19 cellular contexts compared by ENCODE assay signal in the genomic region with DNA sequence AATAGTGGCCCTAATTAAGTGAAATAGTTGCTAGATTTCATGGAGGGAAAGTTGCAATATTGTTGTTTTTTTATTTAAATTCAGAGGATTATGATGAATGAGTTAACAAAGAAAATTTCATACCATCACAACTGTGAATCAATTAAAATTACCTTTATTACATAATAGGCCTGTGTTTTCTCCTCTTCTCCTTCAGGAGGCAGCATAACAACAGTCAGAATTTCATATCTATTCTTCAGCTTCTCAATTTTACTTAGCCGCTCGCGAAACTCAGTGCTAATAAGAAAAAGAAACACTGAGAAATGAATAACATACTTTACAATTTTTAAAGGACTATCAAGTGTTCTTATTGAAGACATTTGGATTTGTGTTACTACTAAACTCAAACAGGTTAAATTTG. TPM values are rescaled to one million over a fixed set of nuclear protein-coding genes. Genes with fewer than 3 reads are reported as not detected.
DNase-seq lines count a peak whose midpoint lies in the region; ATAC-seq and TF ChIP-seq lines count a peak whose summit lies in the region.
"Had no signal": no experiment of that assay in that cellular context is flagged by ENCODE, and none has a peak within 500 bp of the region (broad histone marks: within the 10 kb centered on the region; RNA-seq: fewer than 3 reads in every experiment).

No MANE protein-coding gene starts in this region.

- DNase-seq in AG09319 (ENCODE audit: extremely low read depth, low read depth) = no peak
- no peak for DNase-seq in GM13977 (ENCODE audit: low spot score)
- no peak for DNase-seq in epithelial cell of proximal tubule (ENCODE audit: low read depth)
- DNase-seq in NCI-H82 (lab: John Stamatoyannopoulos, UW) = no peak
- no peak for DNase-seq in stimulated activated naive CD4-positive, alpha-beta T cell (lab: John Stamatoyannopoulos, UW)
- no peak for DNase-seq in activated naive CD4-positive, alpha-beta T cell treated with anti-CD3 and anti-CD28 coated beads for 36 hours
- DNase-seq: activated effector memory CD4-positive, alpha-beta T cell treated with anti-CD3 and anti-CD28 coated beads, Interleukin-2, amount 50 U/mL, for 16 hours; DMS79; Karpas-422; left ventricle myocardium inferior; NCI-H774; occipital lobe; stimulated activated CD4-positive, alpha-beta T cell treated with anti-CD3 and anti-CD28 coated beads, Interleukin-2, amount 100 ng/mL, for 48 hours; T-helper 2 cell had no signal

- no peak overlapping the region for H3K4me3 ChIP-seq in OCI-LY3 (ENCODE audit: low read length)
- H3K4me3 ChIP-seq in epithelial cell of proximal tubule (ENCODE audit: low read depth, low read length) = no peak overlapping the region
- H3K4me3 ChIP-seq: BLaER1 treated with 17β-estradiol and CSF1 and Interleukin-3, amounts not matched to agents 10 nM and 100 nM; gastroesophageal sphincter; left ventricle myocardium inferior had no signal

- H2AFZ ChIP-seq in OCI-LY3 (ENCODE audit: low read depth, low read length) = no peak overlapping the region

- H3K27me3 ChIP-seq in OCI-LY3 (ENCODE audit: low read depth, low read length) = no peaks in the 10 kb centered on the region
- H3K27me3 ChIP-seq: BLaER1 treated with 17β-estradiol and CSF1 and Interleukin-3, amounts not matched to agents 10 nM and 100 nM had no signal

- no peaks in the 10 kb centered on the region; the same call in 1 of the 2 replicates for H3K79me2 ChIP-seq in OCI-LY3 (ENCODE audit: low read length)

- TF ChIP-seq CTCF in AG09319 (IDR thresholded peaks at IDR 0.05; ENCODE audit: low read depth, low read length) (peak; percentile 5), GM13977 (IDR thresholded peaks at IDR 0.05; ENCODE audit: extremely low read depth, insufficient read depth, missing control alignments) (peak; percentile 17), OCI-LY3 (IDR thresholded peaks at IDR 0.05; ENCODE audit: low read depth, low read length) (peak; percentile 68), epithelial cell of proximal tubule (conservative IDR thresholded peaks at IDR 0.05; ENCODE audit: low read depth, low read length) (peak; percentile 31)

- H3K4me2 ChIP-seq in OCI-LY3 (ENCODE audit: low read length) = peak overlapping the region; percentile 16; the same call in 1 of the 2 replicates
- H3K4me2 ChIP-seq: BLaER1 treated with 17β-estradiol and CSF1 and Interleukin-3, amounts not matched to agents 10 nM and 100 nM had no signal

- H3K27me3 Mint-ChIP-seq in activated T-helper 17 cell treated with anti-CD3 and anti-CD28 coated beads, Interleukin-2, amount 50 U/mL, for 72 hours = peaks cover 39% of the 10 kb centered on the region
- H3K27me3 Mint-ChIP-seq in activated naive CD4-positive, alpha-beta T cell treated with anti-CD3 and anti-CD28 coated beads for 36 hours (ENCODE audit: low read depth) = peaks cover 25% of the 10 kb centered on the region

- H3K9me3 Mint-ChIP-seq in activated T-helper 17 cell treated with anti-CD3 and anti-CD28 coated beads, Interleukin-2, amount 50 U/mL, for 72 hours = no peaks in the 10 kb centered on the region
- H3K9me3 Mint-ChIP-seq in activated naive CD4-positive, alpha-beta T cell treated with anti-CD3 and anti-CD28 coated beads for 36 hours = no peaks in the 10 kb centered on the region

- intact Hi-C loops in activated naive CD4-positive, alpha-beta T cell treated with anti-CD3 and anti-CD28 coated beads for 36 hours (cut with micrococcal nuclease) = loop anchor here (2.0 to 10.0 kb wide), 2 partner anchors 47 to 543 kb away; partner anchors contain the start of gene CCDC39

- ATAC-seq in activated T-helper 17 cell treated with anti-CD3 and anti-CD28 coated beads, Interleukin-2, amount 50 U/mL, for 72 hours (replicated peaks) = no peak
- ATAC-seq: gastroesophageal sphincter, sciatic nerve had no signal

- in situ Hi-C loops in GM13977 (cut with MboI; ENCODE audit: low pct_unique_long_range_greater_than_20kb, low sequenced_read_pairs, unreplicated experiment) = no loop called here

- H3K4me3 Mint-ChIP-seq in activated T-helper 17 cell treated with anti-CD3 and anti-CD28 coated beads, Interleukin-2, amount 50 U/mL, for 72 hours = no peak overlapping the region
- no peak overlapping the region for H3K4me3 Mint-ChIP-seq in activated naive CD4-positive, alpha-beta T cell treated with anti-CD3 and anti-CD28 coated beads for 36 hours

- H3K27ac ChIP-seq in OCI-LY3 (ENCODE audit: low read length) = no peak overlapping the region
- H3K27ac ChIP-seq: BLaER1 treated with 17β-estradiol and CSF1 and Interleukin-3, amounts not matched to agents 10 nM and 100 nM; gastroesophageal sphincter; left ventricle myocardium inferior had no signal

- no peak overlapping the region for H3K27ac Mint-ChIP-seq in activated T-helper 17 cell treated with anti-CD3 and anti-CD28 coated beads, Interleukin-2, amount 50 U/mL, for 72 hours
- H3K27ac Mint-ChIP-seq in activated naive CD4-positive, alpha-beta T cell treated with anti-CD3 and anti-CD28 coated beads for 36 hours = no peak overlapping the region

- H3K36me3 Mint-ChIP-seq in activated T-helper 17 cell treated with anti-CD3 and anti-CD28 coated beads, Interleukin-2, amount 50 U/mL, for 72 hours (ENCODE audit: low read depth) = no peaks in the 10 kb centered on the region
- H3K36me3 Mint-ChIP-seq in activated naive CD4-positive, alpha-beta T cell treated with anti-CD3 and anti-CD28 coated beads for 36 hours (ENCODE audit: low read depth) = peaks cover 6% of the 10 kb centered on the region

- no peak overlapping the region for H3K9ac ChIP-seq in OCI-LY3 (ENCODE audit: low read length)
- H3K9ac ChIP-seq: BLaER1 treated with 17β-estradiol and CSF1 and Interleukin-3, amounts not matched to agents 10 nM and 100 nM had no signal

- CTCF ChIA-PET in activated naive CD4-positive, alpha-beta T cell treated with anti-CD3 and anti-CD28 coated beads for 36 hours (lab: Charles Lee) = no interaction called here

- H4K20me1 ChIP-seq in OCI-LY3 (ENCODE audit: insufficient read depth, low read length) = no peaks in the 10 kb centered on the region
- H4K20me1 ChIP-seq: BLaER1 treated with 17β-estradiol and CSF1 and Interleukin-3, amounts not matched to agents 10 nM and 100 nM had no signal

- H3K4me1 Mint-ChIP-seq in activated T-helper 17 cell treated with anti-CD3 and anti-CD28 coated beads, Interleukin-2, amount 50 U/mL, for 72 hours = no peaks in the 10 kb centered on the region
- peaks cover 20% of the 10 kb centered on the region for H3K4me1 Mint-ChIP-seq in activated naive CD4-positive, alpha-beta T cell treated with anti-CD3 and anti-CD28 coated beads for 36 hours (ENCODE audit: low read depth)

- peaks cover 4% of the 10 kb centered on the region for H3K36me3 ChIP-seq in OCI-LY3 (replicated peaks; ENCODE audit: low read depth, low read length)

- peaks cover 36% of the 10 kb centered on the region for H3K4me1 ChIP-seq in OCI-LY3 (ENCODE audit: low read length)
- H3K4me1 ChIP-seq: BLaER1 treated with 17β-estradiol and CSF1 and Interleukin-3, amounts not matched to agents 10 nM and 100 nM; gastroesophageal sphincter; left ventricle myocardium inferior had no signal

- H3K9me3 ChIP-seq in OCI-LY3 (ENCODE audit: insufficient read depth, low read length) = no peaks in the 10 kb centered on the region
- H3K9me3 ChIP-seq: BLaER1 treated with 17β-estradiol and CSF1 and Interleukin-3, amounts not matched to agents 10 nM and 100 nM; gastroesophageal sphincter; left ventricle myocardium inferior had no signal

RNA-seq across cellular contexts. Expression of gene TTC14, which starts 29.4 kb away (rescaled TPM):
- total RNA-seq in epithelial cell of proximal tubule = 12.0 and 18.7 TPM in 2 replicates
- total RNA-seq in activated T-helper 17 cell treated with anti-CD3 and anti-CD28 coated beads, Interleukin-2, amount 50 U/mL, for 72 hours = 10 to 100 TPM; 35.3 to 44.5 TPM
- 10 to 100 TPM; 51.7 to 52.4 TPM for total RNA-seq in activated naive CD4-positive, alpha-beta T cell treated with anti-CD3 and anti-CD28 coated beads for 36 hours

RNA-seq across cellular contexts. Expression of gene CCDC39, which starts 48.0 kb away (rescaled TPM):
- not detected in 2 replicates for total RNA-seq in epithelial cell of proximal tubule
- not detected for total RNA-seq in activated T-helper 17 cell treated with anti-CD3 and anti-CD28 coated beads, Interleukin-2, amount 50 U/mL, for 72 hours
- total RNA-seq in activated naive CD4-positive, alpha-beta T cell treated with anti-CD3 and anti-CD28 coated beads for 36 hours = not detected
- total RNA-seq: gastroesophageal sphincter, left ventricle myocardium inferior had no signal

Comparison
In these comparisons a context has a peak if more than half of its experiments do, and no peak if none do; other contexts are left out.
1. CTCF ChIP-seq: peak in every context shown above with its lines; median percentile 68 in OCI-LY3; 31 in epithelial cell of proximal tubule; 17 in GM13977; 5 in AG09319.